10 cellular contexts compared by ENCODE assay signal in genomic region chr3:50605901-50606326, GRCh38. TPM values are rescaled to one million over a fixed set of nuclear protein-coding genes. Genes with fewer than 3 reads are reported as not detected.
DNase-seq lines count a peak whose midpoint lies in the region; FAIRE-seq and TF ChIP-seq lines count a peak whose summit lies in the region.
"Had no signal": no experiment of that assay in that cellular context is flagged by ENCODE, and none has a peak within 500 bp of the region (broad histone marks: within the 10 kb centered on the region; RNA-seq: fewer than 3 reads in every experiment).

No MANE protein-coding gene starts in this region.

- 66 to 71% methylated on average over 5 of the region's 5 CpGs for WGBS in testis, 2 donors

- peaks cover 61% of the 10 kb centered on the region for H3K4me1 ChIP-seq in testis

- H3K9me3 Mint-ChIP-seq in activated T-cell treated with anti-CD3 and anti-CD28 coated beads, Interleukin-2, amount 50 U/mL, for 24 hours, result no peaks in the 10 kb centered on the region
- H3K9me3 Mint-ChIP-seq in activated CD4-positive, alpha-beta memory T cell treated with anti-CD3 and anti-CD28 coated beads, Interleukin-2, amount 10 ng/mL, durations not matched to agents 7 days and 5 days, result no peaks in the 10 kb centered on the region

- H3K4me3 Mint-ChIP-seq in activated T-cell treated with anti-CD3 and anti-CD28 coated beads, Interleukin-2, amount 50 U/mL, for 24 hours, result peak overlapping the region; percentile 99
- peak overlapping the region; percentile 98 for H3K4me3 Mint-ChIP-seq in activated CD4-positive, alpha-beta memory T cell treated with anti-CD3 and anti-CD28 coated beads, Interleukin-2, amount 10 ng/mL, durations not matched to agents 7 days and 5 days

- POLR2A ChIA-PET in activated CD4-positive, alpha-beta memory T cell treated with anti-CD3 and anti-CD28 coated beads, Interleukin-2, amount 10 ng/mL, durations not matched to agents 7 days and 5 days (lab: Charles Lee), result interaction anchor here (0.6 to 34.1 kb wide), 6 partner anchors 8 to 779 kb away, joined by 3 to 4963 read pairs (median 231); partner anchors contain the start of genes C3orf18, CISH, CYB561D2 and HEMK1

- H3K4me1 Mint-ChIP-seq in activated T-cell treated with anti-CD3 and anti-CD28 coated beads, Interleukin-2, amount 50 U/mL, for 24 hours (ENCODE audit: low read depth), result peaks cover 59% of the 10 kb centered on the region
- peaks cover 55% of the 10 kb centered on the region for H3K4me1 Mint-ChIP-seq in activated CD4-positive, alpha-beta memory T cell treated with anti-CD3 and anti-CD28 coated beads, Interleukin-2, amount 10 ng/mL, durations not matched to agents 7 days and 5 days

- H3K4me3 ChIP-seq in testis, result no peak overlapping the region

- H3K36me3 Mint-ChIP-seq in activated T-cell treated with anti-CD3 and anti-CD28 coated beads, Interleukin-2, amount 50 U/mL, for 24 hours (ENCODE audit: low read depth), result peaks cover 87% of the 10 kb centered on the region
- peaks cover 93% of the 10 kb centered on the region for H3K36me3 Mint-ChIP-seq in activated CD4-positive, alpha-beta memory T cell treated with anti-CD3 and anti-CD28 coated beads, Interleukin-2, amount 10 ng/mL, durations not matched to agents 7 days and 5 days (ENCODE audit: low read depth)

- CTCF ChIA-PET in activated CD4-positive, alpha-beta memory T cell treated with anti-CD3 and anti-CD28 coated beads, Interleukin-2, amount 10 ng/mL, durations not matched to agents 7 days and 5 days (lab: Charles Lee), result interaction anchor here (1.7 to 21.3 kb wide), 4 partner anchors 9 to 31 kb away, joined by 5 to 854 read pairs (median 174); partner anchors contain the start of genes C3orf18 and HEMK1

- H3K27me3 Mint-ChIP-seq in activated T-cell treated with anti-CD3 and anti-CD28 coated beads, Interleukin-2, amount 50 U/mL, for 24 hours, result no peaks in the 10 kb centered on the region
- H3K27me3 Mint-ChIP-seq in activated CD4-positive, alpha-beta memory T cell treated with anti-CD3 and anti-CD28 coated beads, Interleukin-2, amount 10 ng/mL, durations not matched to agents 7 days and 5 days, result no peaks in the 10 kb centered on the region

- peak overlapping the region; percentile 39 to 53 for H3K27ac ChIP-seq in testis

- H3K27me3 ChIP-seq in testis, result no peaks in the 10 kb centered on the region

- intact Hi-C loops in testis (cut with DNase I; ENCODE audit: low total_unique reads), result no loop called here

- H3K27ac Mint-ChIP-seq in activated T-cell treated with anti-CD3 and anti-CD28 coated beads, Interleukin-2, amount 50 U/mL, for 24 hours, result peak overlapping the region; percentile 100
- H3K27ac Mint-ChIP-seq in activated CD4-positive, alpha-beta memory T cell treated with anti-CD3 and anti-CD28 coated beads, Interleukin-2, amount 10 ng/mL, durations not matched to agents 7 days and 5 days, result peak overlapping the region; percentile 99

- FAIRE-seq in GM12891 (lab: Jason Lieb, UNC), result no peak
- FAIRE-seq: H54 had no signal

- H3K36me3 ChIP-seq in testis (ENCODE audit: low read depth, missing control alignments), result no peaks in the 10 kb centered on the region

- TF ChIP-seq POLR2A in testis (IDR thresholded peaks at IDR 0.05) (no peak), GM12891 (IDR thresholded peaks at IDR 0.05; ENCODE audit: low read depth, low read length) (no peak)

- DNase-seq in activated T-cell treated with anti-CD3 and anti-CD28 coated beads, Interleukin-2, amount 50 U/mL, for 24 hours, result peak; percentile 68
- DNase-seq in activated T-cell treated with anti-CD3 and anti-CD28 coated beads for 4 hours, result no peak
- no peak for DNase-seq in activated CD4-positive, alpha-beta memory T cell treated with anti-CD3 and anti-CD28 coated beads, Interleukin-2, amount 10 ng/mL, durations not matched to agents 7 days and 5 days
- peak; percentile 94 for DNase-seq in kidney tubule cell (ENCODE audit: low spot score)
- DNase-seq in testis, result no peak
- DNase-seq in AG20443 (ENCODE audit: low spot score), result no peak
- DNase-seq in GM12891 (ENCODE audit: insufficient read length, low spot score), result no peak
- no peak for DNase-seq in ecto neural progenitor cell (ENCODE audit: low spot score)
- DNase-seq: amniotic stem cell had no signal

- no peak for TF ChIP-seq CTCF in testis (IDR thresholded peaks at IDR 0.05)

- no peaks in the 10 kb centered on the region for H3K9me3 ChIP-seq in testis

TF ChIP-seq in GM12891, 5 proteins besides CTCF, POLR2A, EP300 and RAD21:
- TF ChIP-seq SPI1 (IDR thresholded peaks at IDR 0.05; ENCODE audit: low read depth, low read length), result no peak
- no peak for TF ChIP-seq POU2F2 (IDR thresholded peaks at IDR 0.05; ENCODE audit: low read depth, low read length)
- no peak for TF ChIP-seq PAX5 (IDR thresholded peaks at IDR 0.05; ENCODE audit: insufficient read depth, low read length, severe bottlenecking)
- TF ChIP-seq POLR2AphosphoS5 (IDR thresholded peaks at IDR 0.05; ENCODE audit: low read depth, low read length), result no peak
- TF ChIP-seq TAF1 (IDR thresholded peaks at IDR 0.05; ENCODE audit: low read depth, low read length), result no peak

RNA-seq across cellular contexts. Expression of gene CISH, which starts 5.7 kb away (rescaled TPM):
- total RNA-seq in activated CD4-positive, alpha-beta memory T cell treated with anti-CD3 and anti-CD28 coated beads, Interleukin-2, amount 10 ng/mL, durations not matched to agents 7 days and 5 days, result 100 to 1,000 TPM; 328 to 335 TPM
- 1 to 10 TPM; 1.3 to 3.7 TPM for total RNA-seq in testis
- polyA plus RNA-seq in testis (ENCODE audit: insufficient read depth, low read depth, low replicate concordance), result 5.8 TPM
- 0.37 TPM for polyA plus RNA-seq in GM12891 (2012; ENCODE audit: low read depth, missing spikeins)

RNA-seq across cellular contexts. Expression of gene MAPKAPK3, which starts 11.0 kb away (rescaled TPM):
- total RNA-seq in activated CD4-positive, alpha-beta memory T cell treated with anti-CD3 and anti-CD28 coated beads, Interleukin-2, amount 10 ng/mL, durations not matched to agents 7 days and 5 days, result 100 to 1,000 TPM; 146 to 157 TPM
- 10 to 100 TPM; 19.1 to 27.1 TPM for total RNA-seq in testis
- 21.4 TPM for polyA plus RNA-seq in testis (ENCODE audit: insufficient read depth, low read depth, low replicate concordance)
- polyA plus RNA-seq in GM12891 (2012; ENCODE audit: low read depth, missing spikeins), result 10.0 TPM

RNA-seq across cellular contexts. Expression of gene HEMK1, which starts 36.6 kb away (rescaled TPM):
- 10 to 100 TPM; 49.6 to 50.1 TPM for total RNA-seq in activated CD4-positive, alpha-beta memory T cell treated with anti-CD3 and anti-CD28 coated beads, Interleukin-2, amount 10 ng/mL, durations not matched to agents 7 days and 5 days
- 10 to 100 TPM; 12.8 to 13.1 TPM for total RNA-seq in testis
- 25.7 TPM for polyA plus RNA-seq in testis (ENCODE audit: insufficient read depth, low read depth, low replicate concordance)
- polyA plus RNA-seq in GM12891 (2012; ENCODE audit: low read depth, missing spikeins), result 10.5 TPM

RNA-seq across cellular contexts. Expression of gene C3orf18, which starts 38.4 kb away (rescaled TPM):
- total RNA-seq in activated CD4-positive, alpha-beta memory T cell treated with anti-CD3 and anti-CD28 coated beads, Interleukin-2, amount 10 ng/mL, durations not matched to agents 7 days and 5 days, result 10 to 100 TPM; 14.6 to 17.5 TPM
- 10 to 100 TPM; 21.0 to 28.8 TPM for total RNA-seq in testis
- 14.9 TPM for polyA plus RNA-seq in testis (ENCODE audit: insufficient read depth, low read depth, low replicate concordance)
- polyA plus RNA-seq in GM12891 (2012; ENCODE audit: low read depth, missing spikeins), result 0.83 TPM

Comparison
In these comparisons a context has a peak if more than half of its experiments do, and no peak if none do; other contexts are left out.
1. DNase-seq: peak in activated T-cell treated with anti-CD3 and anti-CD28 coated beads, Interleukin-2, amount 50 U/mL, for 24 hours (single experiment) and kidney tubule cell (single experiment); none in activated T-cell treated with anti-CD3 and anti-CD28 coated beads for 4 hours (single experiment), activated CD4-positive, alpha-beta memory T cell treated with anti-CD3 and anti-CD28 coated beads, Interleukin-2, amount 10 ng/mL, durations not matched to agents 7 days and 5 days (single experiment), testis (single experiment), AG20443 (single experiment), GM12891 (single experiment) and ecto neural progenitor cell (single experiment).
2. RNA of gene CISH, which starts 5.7 kb away (total RNA-seq): 328 to 335 TPM in activated CD4-positive, alpha-beta memory T cell treated with anti-CD3 and anti-CD28 coated beads, Interleukin-2, amount 10 ng/mL, durations not matched to agents 7 days and 5 days; 1.3 to 3.7 TPM in testis; every median in the first group is over 10 times any median in the second.
3. RNA of gene MAPKAPK3, which starts 11.0 kb away (total RNA-seq): 146 to 157 TPM in activated CD4-positive, alpha-beta memory T cell treated with anti-CD3 and anti-CD28 coated beads, Interleukin-2, amount 10 ng/mL, durations not matched to agents 7 days and 5 days; 19.1 to 27.1 TPM in testis; every median in the first group is over 4 times any median in the second.